10 cellular contexts compared by ENCODE assay signal in genomic region chr20:21522479-21523397, GRCh38. TPM values are rescaled to one million over a fixed set of nuclear protein-coding genes. Genes with fewer than 3 reads are reported as not detected.
DNase-seq lines count a peak whose midpoint lies in the region; ATAC-seq, FAIRE-seq and TF ChIP-seq lines count a peak whose summit lies in the region.
"Had no signal": no experiment of that assay in that cellular context is flagged by ENCODE, and none has a peak within 500 bp of the region (broad histone marks: within the 10 kb centered on the region; RNA-seq: fewer than 3 reads in every experiment).

No MANE protein-coding gene starts in this region.

- no peak overlapping the region for H3K27ac Mint-ChIP-seq in MCF 10A (ENCODE audit: low read depth, unreplicated experiment)
- peak overlapping the region; percentile 41 for H3K27ac Mint-ChIP-seq in activated CD8-positive, alpha-beta T cell treated with anti-CD3 and anti-CD28 coated beads for 36 hours
- H3K27ac Mint-ChIP-seq in immature natural killer cell: no peak overlapping the region

- H3K27me3 ChIP-seq in breast epithelium (peaks cover 0 to 79% of the 10 kb centered on the region in 2 donors), uterus (peaks cover 0 to 51% of the 10 kb centered on the region in 2 donors)

- intact Hi-C loops in breast epithelium (cut with DNase I; ENCODE audit: low total_unique reads) (no loop called here), MCF 10A (cut with micrococcal nuclease) (no loop called here), kidney (cut with DNase I) (no loop called here), uterus (cut with DNase I; ENCODE audit: low total_unique reads) (no loop called here)
- intact Hi-C loops in activated CD8-positive, alpha-beta T cell treated with anti-CD3 and anti-CD28 coated beads for 36 hours (cut with micrococcal nuclease): no loop called here

- no peaks in the 10 kb centered on the region for H3K36me3 Mint-ChIP-seq in MCF 10A (ENCODE audit: insufficient read depth, unreplicated experiment)
- H3K36me3 Mint-ChIP-seq in activated CD8-positive, alpha-beta T cell treated with anti-CD3 and anti-CD28 coated beads for 36 hours (ENCODE audit: low read depth): no peaks in the 10 kb centered on the region
- no peaks in the 10 kb centered on the region for H3K36me3 Mint-ChIP-seq in immature natural killer cell

- H3K4me3 Mint-ChIP-seq in MCF 10A (ENCODE audit: unreplicated experiment) (no peak overlapping the region), immature natural killer cell (no peak overlapping the region)
- peak overlapping the region; percentile 15 for H3K4me3 Mint-ChIP-seq in activated CD8-positive, alpha-beta T cell treated with anti-CD3 and anti-CD28 coated beads for 36 hours

- peaks cover 7% of the 10 kb centered on the region for H3K9me3 Mint-ChIP-seq in MCF 10A (ENCODE audit: unreplicated experiment)
- H3K9me3 Mint-ChIP-seq in activated CD8-positive, alpha-beta T cell treated with anti-CD3 and anti-CD28 coated beads for 36 hours: no peaks in the 10 kb centered on the region
- H3K9me3 Mint-ChIP-seq in immature natural killer cell: peaks cover 0 to 1% (median 0%) of the 10 kb centered on the region in 6 donors

- no peak for ATAC-seq in activated CD8-positive, alpha-beta T cell treated with anti-CD3 and anti-CD28 coated beads for 36 hours
- ATAC-seq in GM18511 (IDR thresholded peaks at IDR 0.05; ENCODE audit: unreplicated experiment): no peak
- ATAC-seq: lower lobe of right lung had no signal

- FAIRE-seq in kidney (lab: Jason Lieb, UNC): no peak

- POLR2A ChIA-PET in MCF 10A (lab: Yijun Ruan, JAX): no interaction called here
- POLR2A ChIA-PET in activated CD8-positive, alpha-beta T cell treated with anti-CD3 and anti-CD28 coated beads for 36 hours (lab: Charles Lee): interaction anchor here (1.0 kb wide), 1 partner anchor 287 kb away, joined by 3 read pairs; no protein-coding TSS in a partner anchor

- CTCF ChIA-PET in MCF 10A (lab: Yijun Ruan, JAX): interaction anchor here (0.6 to 2.3 kb wide), 3 partner anchors 16 to 287 kb away, joined by 4 to 7 read pairs (median 5); no protein-coding TSS in a partner anchor
- CTCF ChIA-PET in activated CD8-positive, alpha-beta T cell treated with anti-CD3 and anti-CD28 coated beads for 36 hours (lab: Charles Lee): interaction anchor here (0.8 to 5.7 kb wide), 3 partner anchors 16 to 287 kb away, joined by 3 to 42 read pairs (median 8); no protein-coding TSS in a partner anchor

- TF ChIP-seq POLR2A in breast epithelium (IDR thresholded peaks at IDR 0.05) (no peak), uterus (IDR thresholded peaks at IDR 0.05) (no peak)

- no peak for TF ChIP-seq CTCF in breast epithelium (IDR thresholded peaks at IDR 0.05)
- TF ChIP-seq CTCF in MCF 10A (IDR thresholded peaks at IDR 0.05; ENCODE audit: unreplicated experiment): no peak
- TF ChIP-seq CTCF in activated CD8-positive, alpha-beta T cell treated with anti-CD3 and anti-CD28 coated beads for 36 hours (IDR thresholded peaks at IDR 0.05): no peak
- no peak for TF ChIP-seq CTCF in kidney (IDR thresholded peaks at IDR 0.05; ENCODE audit: borderline replicate concordance, extremely low read depth, insufficient read depth)
- TF ChIP-seq CTCF in uterus (IDR thresholded peaks at IDR 0.05): no peak

- peaks cover 0 to 6% of the 10 kb centered on the region in 2 donors for H3K4me1 ChIP-seq in breast epithelium
- H3K4me1 ChIP-seq in kidney (ENCODE audit: control insufficient read depth in 1 of 2, insufficient read depth in 1 of 2, low read depth in 1 of 2, low read length in 2 of 2): no peaks in the 10 kb centered on the region
- H3K4me1 ChIP-seq in uterus: peaks cover 0 to 16% of the 10 kb centered on the region in 2 donors

- no peak overlapping the region for H3K9ac ChIP-seq in kidney (ENCODE audit: low read length in 2 of 2)

- DNase-seq in breast epithelium (ENCODE audit: low spot score in 2 of 2) (peak in 1 of 2 donors; percentile 3), MCF 10A (ENCODE audit: unreplicated experiment) (no peak), kidney (peak; percentile 65), immature natural killer cell (no peak), uterus (no peak)
- no peak for DNase-seq in activated CD8-positive, alpha-beta T cell treated with anti-CD3 and anti-CD28 coated beads for 36 hours
- DNase-seq: lower lobe of right lung, Right ventricle myocardium superior had no signal

- H3K27me3 Mint-ChIP-seq in MCF 10A (ENCODE audit: insufficient read depth, unreplicated experiment) (peaks cover 88% of the 10 kb centered on the region), immature natural killer cell (ENCODE audit: low read depth in 3 of 3) (peaks cover 17 to 28% (median 26%) of the 10 kb centered on the region in 3 donors)
- peaks cover 76% of the 10 kb centered on the region for H3K27me3 Mint-ChIP-seq in activated CD8-positive, alpha-beta T cell treated with anti-CD3 and anti-CD28 coated beads for 36 hours

- H3K9me3 ChIP-seq in breast epithelium (no peaks in the 10 kb centered on the region), kidney (ENCODE audit: control insufficient read depth in 1 of 2, low read length in 2 of 2) (no peaks in the 10 kb centered on the region), uterus (no peaks in the 10 kb centered on the region)
- H3K9me3 ChIP-seq: lower lobe of right lung had no signal

- H3K27ac ChIP-seq in breast epithelium: no peak overlapping the region
- no peak overlapping the region for H3K27ac ChIP-seq in kidney (ENCODE audit: low read depth in 2 of 2, low read length in 2 of 2)
- H3K27ac ChIP-seq in temporal lobe (ENCODE audit: low read depth, low read length): peak overlapping the region; percentile 70
- no peak overlapping the region for H3K27ac ChIP-seq in uterus
- H3K27ac ChIP-seq: lower lobe of right lung had no signal

- H3K4me3 ChIP-seq in breast epithelium (peak overlapping the region in 2 of 3 donors; percentile 11 to 46), kidney (ENCODE audit: low read length in 2 of 2) (no peak overlapping the region), uterus (no peak overlapping the region)
- H3K4me3 ChIP-seq: lower lobe of right lung had no signal

- H3K4me1 Mint-ChIP-seq in MCF 10A (ENCODE audit: insufficient read depth, unreplicated experiment) (no peaks in the 10 kb centered on the region), immature natural killer cell (no peaks in the 10 kb centered on the region)
- H3K4me1 Mint-ChIP-seq in activated CD8-positive, alpha-beta T cell treated with anti-CD3 and anti-CD28 coated beads for 36 hours (ENCODE audit: low read depth): peaks cover 12% of the 10 kb centered on the region

- H3K36me3 ChIP-seq in breast epithelium: no peaks in the 10 kb centered on the region
- no peaks in the 10 kb centered on the region for H3K36me3 ChIP-seq in kidney (ENCODE audit: control insufficient read depth in 1 of 2, insufficient read depth in 2 of 2, low read length in 2 of 2)
- no peaks in the 10 kb centered on the region for H3K36me3 ChIP-seq in uterus
- H3K36me3 ChIP-seq: lower lobe of right lung had no signal

- no TSS peak for BruUV-seq in MCF 10A (replicated peaks; lab: Mats Ljungman, UMichigan)

RNA-seq across cellular contexts. Expression of gene NKX2-2, which starts 8.9 kb away (rescaled TPM):
- total RNA-seq in breast epithelium (not detected), MCF 10A (2022) (not detected in 2 replicates), kidney (not detected), temporal lobe (0.98 TPM), uterus (not detected)
- total RNA-seq in activated CD8-positive, alpha-beta T cell treated with anti-CD3 and anti-CD28 coated beads for 36 hours: not detected
- polyA plus RNA-seq in kidney (ENCODE audit: insufficient read depth, low read depth, low replicate concordance) (not detected), immature natural killer cell (not detected)
- total RNA-seq: lower lobe of right lung, Right ventricle myocardium superior had no signal

Comparison
In these comparisons a context has a peak if more than half of its experiments do, and no peak if none do; other contexts are left out.
1. H3K4me3 ChIP-seq: peak in breast epithelium (2 of 3); none in kidney (0 of 2) and uterus (0 of 2).